In the genomic region with DNA sequence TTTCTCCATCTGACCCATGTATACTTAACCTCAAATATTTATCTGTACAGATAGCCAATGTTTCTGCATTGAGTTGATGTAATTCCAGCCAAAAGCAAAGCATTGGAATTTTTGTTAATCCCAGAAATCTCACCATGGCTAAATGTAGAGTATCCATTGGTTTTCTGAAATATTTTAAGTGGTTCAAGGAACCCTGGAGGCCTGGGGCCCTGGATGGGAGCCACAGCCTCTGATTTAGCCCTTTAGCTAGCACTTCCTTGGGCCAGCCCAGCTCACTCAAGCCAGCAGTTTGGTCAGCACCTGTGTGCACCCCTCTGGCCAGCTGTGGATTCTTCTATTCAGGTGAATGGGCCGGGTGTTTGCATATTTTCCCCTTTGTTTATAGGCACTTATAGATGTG, we compare ENCODE assay signal across 15 cellular contexts. TPM values are rescaled to one million over a fixed set of nuclear protein-coding genes. Genes with fewer than 3 reads are reported as not detected.
DNase-seq lines count a peak whose midpoint lies in the region; ATAC-seq and TF ChIP-seq lines count a peak whose summit lies in the region.
"Had no signal": no experiment of that assay in that cellular context is flagged by ENCODE, and none has a peak within 500 bp of the region (broad histone marks: within the 10 kb centered on the region; RNA-seq: fewer than 3 reads in every experiment).

No MANE protein-coding gene starts in this region.

- peaks cover 2% of the 10 kb centered on the region; the same call in 1 of the 2 replicates for H3K27me3 Mint-ChIP-seq in WTC11 (ENCODE audit: low read depth)
- H3K27me3 Mint-ChIP-seq: naive thymus-derived CD4-positive, alpha-beta T cell had no signal

- H3K4me3 ChIP-seq in right lobe of liver (no peak overlapping the region), upper lobe of left lung (no peak overlapping the region)
- H3K4me3 ChIP-seq: testis had no signal

- no peaks in the 10 kb centered on the region for H3K9me3 ChIP-seq in right lobe of liver
- H3K9me3 ChIP-seq in upper lobe of left lung, result no peaks in the 10 kb centered on the region
- H3K9me3 ChIP-seq: testis had no signal

- H3K27ac Mint-ChIP-seq in WTC11, result no peak overlapping the region
- H3K27ac Mint-ChIP-seq: IgD-negative memory B cell; T-helper 1 cell treated with Interleukin-12 subunit alpha and Interleukin-12 subunit beta and Interleukin-4 antibody, amounts not matched to agents 30 μg/mL and 1 μg/mL, for 36 hours had no signal

- TF ChIP-seq CTCF in WTC11 (IDR thresholded peaks at IDR 0.05), result no peak
- TF ChIP-seq CTCF in right lobe of liver (IDR thresholded peaks at IDR 0.05), result no peak
- TF ChIP-seq CTCF in upper lobe of left lung (IDR thresholded peaks at IDR 0.05), result no peak

- H3K36me3 Mint-ChIP-seq in WTC11, result peaks cover 11% of the 10 kb centered on the region
- H3K36me3 Mint-ChIP-seq: IgD-negative memory B cell had no signal

- no peak for TF ChIP-seq POLR2A in right lobe of liver (IDR thresholded peaks at IDR 0.05)
- TF ChIP-seq POLR2A in upper lobe of left lung (IDR thresholded peaks at IDR 0.05), result no peak

- POLR2A ChIA-PET in WTC11 (lab: Charles Lee), result no interaction called here

- CTCF ChIA-PET in WTC11 (lab: Charles Lee), result interaction anchor here (0.9 to 17.4 kb wide), 7 partner anchors 8 to 234 kb away, joined by 3 to 341 read pairs (median 3); a partner anchor contains a TSS

- TF ChIP-seq EP300 in upper lobe of left lung (IDR thresholded peaks at IDR 0.05), result no peak

- H3K9me3 Mint-ChIP-seq in WTC11, result peaks cover 25% of the 10 kb centered on the region

- H3K4me3 Mint-ChIP-seq in WTC11, result no peak overlapping the region
- H3K4me3 Mint-ChIP-seq: IgD-negative memory B cell; naive thymus-derived CD4-positive, alpha-beta T cell; T-helper 1 cell treated with Interleukin-12 subunit alpha and Interleukin-12 subunit beta and Interleukin-4 antibody, amounts not matched to agents 30 μg/mL and 1 μg/mL, for 36 hours had no signal

- H3K4me1 ChIP-seq in right lobe of liver (no peaks in the 10 kb centered on the region), upper lobe of left lung (peaks cover 20 to 23% (median 21%) of the 10 kb centered on the region in 4 donors)

- H3K36me3 ChIP-seq in right lobe of liver (no peaks in the 10 kb centered on the region), upper lobe of left lung (no peaks in the 10 kb centered on the region)

- peak; percentile 33 for DNase-seq in NCI-H748 (lab: John Stamatoyannopoulos, UW; ENCODE audit: unreplicated experiment)
- DNase-seq in NCI-H748 treated with DMSO at 0.1 percent for 48 hours (lab: John Stamatoyannopoulos, UW), result no peak
- peak; percentile 31 for DNase-seq in WTC11 (ENCODE audit: low spot score)
- peak in 2 of 3 donors; percentile 17 to 27 for DNase-seq in right lobe of liver
- DNase-seq in upper lobe of left lung, result no peak
- no peak for DNase-seq in kidney glomerular epithelial cell (lab: John Stamatoyannopoulos, UW)
- DNase-seq: activated CD4-positive, alpha-beta T cell treated with anti-CD3 and anti-CD28 coated beads, Interleukin-2, amount 50 U/mL, for 1 hour; activated gamma-delta T cell treated with Interleukin-2 at 50 U/mL for 16 hours; naive thymus-derived CD4-positive, alpha-beta T cell; NCI-H1694; testis had no signal

- no peak overlapping the region for H3K27ac ChIP-seq in right lobe of liver
- peak overlapping the region; percentile 8 to 39 (median 16) for H3K27ac ChIP-seq in upper lobe of left lung

- H3K27me3 ChIP-seq in right lobe of liver, result no peaks in the 10 kb centered on the region
- H3K27me3 ChIP-seq in upper lobe of left lung, result no peaks in the 10 kb centered on the region
- H3K27me3 ChIP-seq: testis had no signal

- peaks cover 16% of the 10 kb centered on the region for H3K4me1 Mint-ChIP-seq in WTC11
- H3K4me1 Mint-ChIP-seq: IgD-negative memory B cell had no signal

- intact Hi-C loops in right lobe of liver (cut with DNase I), result no loop called here

- no CpG with 5 or more reads among the region's 1 CpG for WGBS in right lobe of liver (ENCODE audit: insufficient coverage, low coverage, low lambda C conversion rate, missing lambda C conversion rate)
- 73 to 85% methylated on average over 1 of the region's 1 CpG for WGBS in upper lobe of left lung, 2 donors

- ATAC-seq in WTC11 (peak; percentile 72), right lobe of liver (peak in 1 of 4 donors; percentile 30), upper lobe of left lung (ENCODE audit: low FRiP score in 2 of 2) (no peak), GM19328 (IDR thresholded peaks at IDR 0.05; ENCODE audit: unreplicated experiment) (no peak), GM21381 (IDR thresholded peaks at IDR 0.05; ENCODE audit: unreplicated experiment) (no peak)
- ATAC-seq: naive thymus-derived CD4-positive, alpha-beta T cell had no signal

TF ChIP-seq in WTC11, 78 proteins besides CTCF, POLR2A, EP300 and RAD21 (continues in another document):
- TF ChIP-seq TEAD4 (CRISPR knock-in tag; IDR thresholded peaks at IDR 0.05), result no peak
- TF ChIP-seq, protein P1, sequence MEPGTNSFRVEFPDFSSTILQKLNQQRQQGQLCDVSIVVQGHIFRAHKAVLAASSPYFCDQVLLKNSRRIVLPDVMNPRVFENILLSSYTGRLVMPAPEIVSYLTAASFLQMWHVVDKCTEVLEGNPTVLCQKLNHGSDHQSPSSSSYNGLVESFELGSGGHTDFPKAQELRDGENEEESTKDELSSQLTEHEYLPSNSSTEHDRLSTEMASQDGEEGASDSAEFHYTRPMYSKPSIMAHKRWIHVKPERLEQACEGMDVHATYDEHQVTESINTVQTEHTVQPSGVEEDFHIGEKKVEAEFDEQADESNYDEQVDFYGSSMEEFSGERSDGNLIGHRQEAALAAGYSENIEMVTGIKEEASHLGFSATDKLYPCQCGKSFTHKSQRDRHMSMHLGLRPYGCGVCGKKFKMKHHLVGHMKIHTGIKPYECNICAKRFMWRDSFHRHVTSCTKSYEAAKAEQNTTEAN (CRISPR knock-in tag; IDR thresholded peaks at IDR 0.05), result no peak
- no peak for TF ChIP-seq GABPB1 (CRISPR knock-in tag; IDR thresholded peaks at IDR 0.05)
- TF ChIP-seq, protein P2, sequence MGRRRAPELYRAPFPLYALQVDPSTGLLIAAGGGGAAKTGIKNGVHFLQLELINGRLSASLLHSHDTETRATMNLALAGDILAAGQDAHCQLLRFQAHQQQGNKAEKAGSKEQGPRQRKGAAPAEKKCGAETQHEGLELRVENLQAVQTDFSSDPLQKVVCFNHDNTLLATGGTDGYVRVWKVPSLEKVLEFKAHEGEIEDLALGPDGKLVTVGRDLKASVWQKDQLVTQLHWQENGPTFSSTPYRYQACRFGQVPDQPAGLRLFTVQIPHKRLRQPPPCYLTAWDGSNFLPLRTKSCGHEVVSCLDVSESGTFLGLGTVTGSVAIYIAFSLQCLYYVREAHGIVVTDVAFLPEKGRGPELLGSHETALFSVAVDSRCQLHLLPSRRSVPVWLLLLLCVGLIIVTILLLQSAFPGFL (CRISPR knock-in tag; IDR thresholded peaks at IDR 0.05; ENCODE audit: borderline replicate concordance), result no peak
- TF ChIP-seq JAZF1 (CRISPR knock-in tag; IDR thresholded peaks at IDR 0.05), result no peak
- TF ChIP-seq GTF2I (CRISPR knock-in tag; conservative IDR thresholded peaks at IDR 0.05), result no peak
- no peak for TF ChIP-seq SMAD4 (CRISPR knock-in tag; IDR thresholded peaks at IDR 0.05)
- TF ChIP-seq NFE2L1 (CRISPR knock-in tag; IDR thresholded peaks at IDR 0.05), result no peak
- no peak for TF ChIP-seq IRF2 (CRISPR knock-in tag; IDR thresholded peaks at IDR 0.05; ENCODE audit: borderline replicate concordance, low read depth)
- TF ChIP-seq, protein P3, sequence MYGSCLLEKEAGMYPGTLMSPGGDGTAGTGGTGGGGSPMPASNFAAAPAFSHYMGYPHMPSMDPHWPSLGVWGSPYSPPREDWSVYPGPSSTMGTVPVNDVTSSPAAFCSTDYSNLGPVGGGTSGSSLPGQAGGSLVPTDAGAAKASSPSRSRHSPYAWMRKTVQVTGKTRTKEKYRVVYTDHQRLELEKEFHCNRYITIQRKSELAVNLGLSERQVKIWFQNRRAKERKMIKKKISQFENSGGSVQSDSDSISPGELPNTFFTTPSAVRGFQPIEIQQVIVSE (CRISPR knock-in tag; IDR thresholded peaks at IDR 0.05; ENCODE audit: borderline replicate concordance), result no peak
- TF ChIP-seq PRRX2 (CRISPR knock-in tag; IDR thresholded peaks at IDR 0.05), result no peak
- TF ChIP-seq, protein P4, sequence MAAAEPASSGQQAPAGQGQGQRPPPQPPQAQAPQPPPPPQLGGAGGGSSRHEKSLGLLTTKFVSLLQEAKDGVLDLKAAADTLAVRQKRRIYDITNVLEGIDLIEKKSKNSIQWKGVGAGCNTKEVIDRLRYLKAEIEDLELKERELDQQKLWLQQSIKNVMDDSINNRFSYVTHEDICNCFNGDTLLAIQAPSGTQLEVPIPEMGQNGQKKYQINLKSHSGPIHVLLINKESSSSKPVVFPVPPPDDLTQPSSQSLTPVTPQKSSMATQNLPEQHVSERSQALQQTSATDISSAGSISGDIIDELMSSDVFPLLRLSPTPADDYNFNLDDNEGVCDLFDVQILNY (CRISPR knock-in tag; IDR thresholded peaks at IDR 0.05), result no peak
- TF ChIP-seq KAT7 (CRISPR knock-in tag; IDR thresholded peaks at IDR 0.05; ENCODE audit: borderline replicate concordance), result no peak
- TF ChIP-seq ZNF396 (CRISPR knock-in tag; IDR thresholded peaks at IDR 0.05; ENCODE audit: borderline replicate concordance), result no peak
- TF ChIP-seq TP53 (CRISPR knock-in tag; IDR thresholded peaks at IDR 0.05), result no peak

RNA-seq across cellular contexts. Expression of a gene that starts 18.8 kb away (rescaled TPM):
- total RNA-seq in WTC11 (2021) (0.17 to 0.41 TPM in 2 of 3 replicates, not detected in the other), right lobe of liver (1 to 10 TPM in 3 of 6 experiments, not detected in 3; 3.2 to 4.7 (median 3.3) TPM), upper lobe of left lung (under 1 TPM in 1 of 6 donors, not detected in 5; 0.20 TPM)
- total RNA-seq: naive thymus-derived CD4-positive, alpha-beta T cell had no signal

RNA-seq across cellular contexts. Expression of a gene that starts 41.7 kb away (rescaled TPM):
- 2.2 to 3.5 TPM (median 3.3 TPM) in 3 replicates for total RNA-seq in WTC11 (2021)
- 10 to 100 TPM in 3 of 6 experiments, 1 to 10 TPM in 3; 1.2 to 19.2 (median 10.6) TPM for total RNA-seq in right lobe of liver
- total RNA-seq in upper lobe of left lung, result 10 to 100 TPM in 3 of 6 donors, 1 to 10 TPM in 3; 4.9 to 23.3 (median 11.2) TPM

Comparison
In these comparisons a context has a peak if more than half of its experiments do, and no peak if none do; other contexts are left out.
1. DNase-seq: peak in NCI-H748 (single experiment), WTC11 (single experiment) and right lobe of liver (2 of 3); none in NCI-H748 treated with DMSO at 0.1 percent for 48 hours (single experiment), upper lobe of left lung (0 of 2) and kidney glomerular epithelial cell (single experiment).
2. H3K27ac ChIP-seq: peak in upper lobe of left lung (4 of 4); none in right lobe of liver (0 of 3).